ENCODE assay signal across 1 cellular context in the genomic region with DNA sequence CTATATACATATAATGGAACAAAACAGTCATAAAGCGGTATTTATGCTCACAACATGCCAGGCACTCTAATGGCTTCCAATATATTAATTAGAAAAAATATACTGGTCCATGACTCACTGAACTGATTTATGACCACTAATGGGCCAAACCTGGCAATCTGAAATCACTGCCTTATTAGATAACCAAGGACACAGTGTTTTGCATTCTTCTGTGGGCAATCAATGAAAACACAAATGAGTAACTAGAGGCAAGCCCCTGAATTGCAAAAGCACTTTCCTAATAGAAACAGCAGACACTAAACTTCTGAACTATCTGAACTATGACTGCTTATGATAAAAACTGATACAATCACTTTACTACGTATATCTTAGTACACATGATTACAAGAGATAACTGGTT.
TF ChIP-seq lines count a peak whose summit lies in the region.

No MANE protein-coding gene starts in this region.

TF ChIP-seq in SK-N-SH, 30 proteins besides CTCF, POLR2A, EP300 and RAD21 (continued from another document):
- TF ChIP-seq, protein P1, sequence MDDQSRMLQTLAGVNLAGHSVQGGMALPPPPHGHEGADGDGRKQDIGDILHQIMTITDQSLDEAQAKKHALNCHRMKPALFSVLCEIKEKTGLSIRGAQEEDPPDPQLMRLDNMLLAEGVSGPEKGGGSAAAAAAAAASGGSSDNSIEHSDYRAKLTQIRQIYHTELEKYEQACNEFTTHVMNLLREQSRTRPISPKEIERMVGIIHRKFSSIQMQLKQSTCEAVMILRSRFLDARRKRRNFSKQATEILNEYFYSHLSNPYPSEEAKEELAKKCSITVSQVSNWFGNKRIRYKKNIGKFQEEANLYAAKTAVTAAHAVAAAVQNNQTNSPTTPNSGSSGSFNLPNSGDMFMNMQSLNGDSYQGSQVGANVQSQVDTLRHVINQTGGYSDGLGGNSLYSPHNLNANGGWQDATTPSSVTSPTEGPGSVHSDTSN (IDR thresholded peaks at IDR 0.05), result no peak
- no peak for TF ChIP-seq NRF1 (IDR thresholded peaks at IDR 0.05; ENCODE audit: low read depth, low read length)
- no peak for TF ChIP-seq TEAD4 (IDR thresholded peaks at IDR 0.05; ENCODE audit: borderline replicate concordance, insufficient read depth)
- TF ChIP-seq EZH2phosphoT487 (IDR thresholded peaks at IDR 0.05; ENCODE audit: borderline replicate concordance, low read depth), result no peak
- no peak for TF ChIP-seq SIN3A (IDR thresholded peaks at IDR 0.05; ENCODE audit: borderline replicate concordance, low read depth, low read length)
- no peak for TF ChIP-seq CHD2 (IDR thresholded peaks at IDR 0.05; ENCODE audit: low read length, partially characterized antibody)
- no peak for TF ChIP-seq RCOR1 (IDR thresholded peaks at IDR 0.05; ENCODE audit: low read length)
- no peak for TF ChIP-seq RXRA (IDR thresholded peaks at IDR 0.05; ENCODE audit: borderline replicate concordance, low read depth)
- no peak for TF ChIP-seq GABPA (IDR thresholded peaks at IDR 0.05; ENCODE audit: low read depth)
- TF ChIP-seq, protein P2, sequence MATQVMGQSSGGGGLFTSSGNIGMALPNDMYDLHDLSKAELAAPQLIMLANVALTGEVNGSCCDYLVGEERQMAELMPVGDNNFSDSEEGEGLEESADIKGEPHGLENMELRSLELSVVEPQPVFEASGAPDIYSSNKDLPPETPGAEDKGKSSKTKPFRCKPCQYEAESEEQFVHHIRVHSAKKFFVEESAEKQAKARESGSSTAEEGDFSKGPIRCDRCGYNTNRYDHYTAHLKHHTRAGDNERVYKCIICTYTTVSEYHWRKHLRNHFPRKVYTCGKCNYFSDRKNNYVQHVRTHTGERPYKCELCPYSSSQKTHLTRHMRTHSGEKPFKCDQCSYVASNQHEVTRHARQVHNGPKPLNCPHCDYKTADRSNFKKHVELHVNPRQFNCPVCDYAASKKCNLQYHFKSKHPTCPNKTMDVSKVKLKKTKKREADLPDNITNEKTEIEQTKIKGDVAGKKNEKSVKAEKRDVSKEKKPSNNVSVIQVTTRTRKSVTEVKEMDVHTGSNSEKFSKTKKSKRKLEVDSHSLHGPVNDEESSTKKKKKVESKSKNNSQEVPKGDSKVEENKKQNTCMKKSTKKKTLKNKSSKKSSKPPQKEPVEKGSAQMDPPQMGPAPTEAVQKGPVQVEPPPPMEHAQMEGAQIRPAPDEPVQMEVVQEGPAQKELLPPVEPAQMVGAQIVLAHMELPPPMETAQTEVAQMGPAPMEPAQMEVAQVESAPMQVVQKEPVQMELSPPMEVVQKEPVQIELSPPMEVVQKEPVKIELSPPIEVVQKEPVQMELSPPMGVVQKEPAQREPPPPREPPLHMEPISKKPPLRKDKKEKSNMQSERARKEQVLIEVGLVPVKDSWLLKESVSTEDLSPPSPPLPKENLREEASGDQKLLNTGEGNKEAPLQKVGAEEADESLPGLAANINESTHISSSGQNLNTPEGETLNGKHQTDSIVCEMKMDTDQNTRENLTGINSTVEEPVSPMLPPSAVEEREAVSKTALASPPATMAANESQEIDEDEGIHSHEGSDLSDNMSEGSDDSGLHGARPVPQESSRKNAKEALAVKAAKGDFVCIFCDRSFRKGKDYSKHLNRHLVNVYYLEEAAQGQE (IDR thresholded peaks at IDR 0.05; ENCODE audit: low read depth, low read length), result no peak
- no peak for TF ChIP-seq FOXM1 (IDR thresholded peaks at IDR 0.05; ENCODE audit: low read depth)
- TF ChIP-seq MEF2A (IDR thresholded peaks at IDR 0.05; ENCODE audit: borderline replicate concordance, low read depth), result no peak
- TF ChIP-seq, protein P3, sequence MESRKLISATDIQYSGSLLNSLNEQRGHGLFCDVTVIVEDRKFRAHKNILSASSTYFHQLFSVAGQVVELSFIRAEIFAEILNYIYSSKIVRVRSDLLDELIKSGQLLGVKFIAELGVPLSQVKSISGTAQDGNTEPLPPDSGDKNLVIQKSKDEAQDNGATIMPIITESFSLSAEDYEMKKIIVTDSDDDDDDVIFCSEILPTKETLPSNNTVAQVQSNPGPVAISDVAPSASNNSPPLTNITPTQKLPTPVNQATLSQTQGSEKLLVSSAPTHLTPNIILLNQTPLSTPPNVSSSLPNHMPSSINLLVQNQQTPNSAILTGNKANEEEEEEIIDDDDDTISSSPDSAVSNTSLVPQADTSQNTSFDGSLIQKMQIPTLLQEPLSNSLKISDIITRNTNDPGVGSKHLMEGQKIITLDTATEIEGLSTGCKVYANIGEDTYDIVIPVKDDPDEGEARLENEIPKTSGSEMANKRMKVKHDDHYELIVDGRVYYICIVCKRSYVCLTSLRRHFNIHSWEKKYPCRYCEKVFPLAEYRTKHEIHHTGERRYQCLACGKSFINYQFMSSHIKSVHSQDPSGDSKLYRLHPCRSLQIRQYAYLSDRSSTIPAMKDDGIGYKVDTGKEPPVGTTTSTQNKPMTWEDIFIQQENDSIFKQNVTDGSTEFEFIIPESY (IDR thresholded peaks at IDR 0.05; ENCODE audit: borderline replicate concordance, low read depth), result no peak
- no peak for TF ChIP-seq YY1 (IDR thresholded peaks at IDR 0.05; ENCODE audit: low read depth)
- no peak for TF ChIP-seq FOSL2 (IDR thresholded peaks at IDR 0.05; ENCODE audit: borderline replicate concordance, low read depth)
- TF ChIP-seq POLR2AphosphoS5 (IDR thresholded peaks at IDR 0.05; ENCODE audit: low read depth, low read length), result no peak
